13 cellular contexts compared by ENCODE assay signal in genomic region chr12:14399871-14400270, GRCh38. TPM values are rescaled to one million over a fixed set of nuclear protein-coding genes. Genes with fewer than 3 reads are reported as not detected.
DNase-seq lines count a peak whose midpoint lies in the region; ATAC-seq and TF ChIP-seq lines count a peak whose summit lies in the region.
"Had no signal": no experiment of that assay in that cellular context is flagged by ENCODE, and none has a peak within 500 bp of the region (broad histone marks: within the 10 kb centered on the region; RNA-seq: fewer than 3 reads in every experiment).

No MANE protein-coding gene starts in this region.

- no peak for TF ChIP-seq EP300 in ovary (IDR thresholded peaks at IDR 0.05)

- H3K36me3 Mint-ChIP-seq in CD8-positive, alpha-beta memory T cell: peaks cover 4 to 27% (median 4%) of the 10 kb centered on the region in 3 donors
- H3K36me3 Mint-ChIP-seq in activated naive CD8-positive, alpha-beta T cell treated with anti-CD3 and anti-CD28 coated beads, Interleukin-2, amount 50 U/mL, for 24 hours (ENCODE audit: low read depth): peaks cover 42% of the 10 kb centered on the region
- H3K36me3 Mint-ChIP-seq in naive B cell: peaks cover 22 to 48% of the 10 kb centered on the region in 2 donors

- ATAC-seq in activated naive CD8-positive, alpha-beta T cell treated with anti-CD3 and anti-CD28 coated beads, Interleukin-2, amount 50 U/mL, for 24 hours: peak; percentile 59
- no peak for ATAC-seq in naive B cell (ENCODE audit: low read depth in 2 of 2)
- ATAC-seq in HG03432 (IDR thresholded peaks at IDR 0.05; ENCODE audit: unreplicated experiment): no peak

- no peak for TF ChIP-seq CTCF in ovary (IDR thresholded peaks at IDR 0.05)

- POLR2A ChIA-PET in CD8-positive, alpha-beta memory T cell (lab: Charles Lee): interaction anchor here (0.6 to 1.4 kb wide), 3 partner anchors 12 to 34 kb away, joined by 3 to 7 read pairs (median 3); partner anchors contain the start of gene ATF7IP

- H3K4me3 Mint-ChIP-seq in CD8-positive, alpha-beta memory T cell: peak overlapping the region; percentile 69 to 86 (median 77)
- peak overlapping the region; percentile 77 for H3K4me3 Mint-ChIP-seq in activated naive CD8-positive, alpha-beta T cell treated with anti-CD3 and anti-CD28 coated beads, Interleukin-2, amount 50 U/mL, for 24 hours
- peak overlapping the region in 5 of 8 donors; percentile 8 to 45 (median 34) for H3K4me3 Mint-ChIP-seq in naive B cell

- no peak overlapping the region for H3K4me3 ChIP-seq in CD8-positive, alpha-beta memory T cell (ENCODE audit: low read length)
- H3K4me3 ChIP-seq in ovary: no peak overlapping the region
- H3K4me3 ChIP-seq: vagina had no signal

- H3K27me3 ChIP-seq in CD8-positive, alpha-beta memory T cell (ENCODE audit: insufficient read depth, low read length, poor library complexity, severe bottlenecking): no peaks in the 10 kb centered on the region
- no peaks in the 10 kb centered on the region for H3K27me3 ChIP-seq in ovary
- H3K27me3 ChIP-seq: vagina had no signal

- no peaks in the 10 kb centered on the region for H3K36me3 ChIP-seq in CD8-positive, alpha-beta memory T cell (ENCODE audit: insufficient read depth, low read length)
- H3K36me3 ChIP-seq in ovary: no peaks in the 10 kb centered on the region
- H3K36me3 ChIP-seq: vagina had no signal

- intact Hi-C loops in ovary (cut with DNase I): loop anchor here in 1 of 4 donors (10.0 kb wide), 1 partner anchor 375 kb away; a partner anchor contains a TSS

- peaks cover 96% of the 10 kb centered on the region for H3K4me1 ChIP-seq in CD8-positive, alpha-beta memory T cell (ENCODE audit: insufficient read depth, low read length)
- peaks cover 2% of the 10 kb centered on the region for H3K4me1 ChIP-seq in ovary (ENCODE audit: insufficient read depth)

- no peak for TF ChIP-seq POLR2A in ovary (IDR thresholded peaks at IDR 0.05)

- H3K9me3 ChIP-seq in CD8-positive, alpha-beta memory T cell (ENCODE audit: low read length): no peaks in the 10 kb centered on the region
- no peaks in the 10 kb centered on the region for H3K9me3 ChIP-seq in ovary
- H3K9me3 ChIP-seq: vagina had no signal

- CTCF ChIA-PET in CD8-positive, alpha-beta memory T cell (lab: Charles Lee): interaction anchor here (1.0 to 2.1 kb wide), 3 partner anchors 14 to 34 kb away, joined by 3 to 12 read pairs (median 5); partner anchors contain the start of gene ATF7IP

- peak overlapping the region; percentile 87 to 98 (median 93) for H3K27ac Mint-ChIP-seq in CD8-positive, alpha-beta memory T cell
- H3K27ac Mint-ChIP-seq in activated naive CD8-positive, alpha-beta T cell treated with anti-CD3 and anti-CD28 coated beads, Interleukin-2, amount 50 U/mL, for 24 hours: peak overlapping the region; percentile 85
- peak overlapping the region in 4 of 6 donors; percentile 67 to 87 (median 77) for H3K27ac Mint-ChIP-seq in naive B cell

- H3K4me1 Mint-ChIP-seq in CD8-positive, alpha-beta memory T cell: peaks cover 86 to 98% (median 96%) of the 10 kb centered on the region in 3 donors
- peaks cover 96% of the 10 kb centered on the region for H3K4me1 Mint-ChIP-seq in activated naive CD8-positive, alpha-beta T cell treated with anti-CD3 and anti-CD28 coated beads, Interleukin-2, amount 50 U/mL, for 24 hours
- peaks cover 50 to 80% (median 75%) of the 10 kb centered on the region in 3 donors for H3K4me1 Mint-ChIP-seq in naive B cell

- H3K9me3 Mint-ChIP-seq in CD8-positive, alpha-beta memory T cell: peaks cover 0 to 2% (median 0%) of the 10 kb centered on the region in 5 donors
- H3K9me3 Mint-ChIP-seq in activated naive CD8-positive, alpha-beta T cell treated with anti-CD3 and anti-CD28 coated beads, Interleukin-2, amount 50 U/mL, for 24 hours: peaks cover 9% of the 10 kb centered on the region
- peaks cover 0 to 36% (median 12%) of the 10 kb centered on the region in 7 donors for H3K9me3 Mint-ChIP-seq in naive B cell

- no peaks in the 10 kb centered on the region for H3K27me3 Mint-ChIP-seq in CD8-positive, alpha-beta memory T cell
- H3K27me3 Mint-ChIP-seq in activated naive CD8-positive, alpha-beta T cell treated with anti-CD3 and anti-CD28 coated beads, Interleukin-2, amount 50 U/mL, for 24 hours: no peaks in the 10 kb centered on the region
- H3K27me3 Mint-ChIP-seq in naive B cell: no peaks in the 10 kb centered on the region

- WGBS in ovary, 3 donors: 90 to 98% (median 96%) methylated on average over 3 of the region's 3 CpGs

- no peak for DNase-seq in CD8-positive, alpha-beta memory T cell
- peak; percentile 45 for DNase-seq in HT1080 (ENCODE audit: low read depth)
- DNase-seq in activated naive CD8-positive, alpha-beta T cell treated with anti-CD3 and anti-CD28 coated beads, Interleukin-2, amount 50 U/mL, for 24 hours: no peak
- DNase-seq in naive B cell: no peak
- DNase-seq in ovary: no peak
- DNase-seq in NCI-H2029 treated with DMSO at 0.1 percent for 48 hours (lab: John Stamatoyannopoulos, UW): no peak
- DNase-seq in germinal center (ENCODE audit: low spot score): no peak
- DNase-seq: DND-41, KG1, NCI-H524, T-helper 9 cell had no signal

- no peak overlapping the region for H3K27ac ChIP-seq in CD8-positive, alpha-beta memory T cell (ENCODE audit: low read depth, low read length)
- H3K27ac ChIP-seq in ovary: no peak overlapping the region
- H3K27ac ChIP-seq: vagina had no signal

RNA-seq across cellular contexts. Expression of gene ATF7IP, which starts 34.4 kb away (rescaled TPM):
- total RNA-seq in CD8-positive, alpha-beta memory T cell: 10 to 100 TPM; 84.4 to 94.4 TPM
- 80.6 TPM for polyA plus RNA-seq in CD8-positive, alpha-beta memory T cell
- 9.7 and 13.3 TPM in 2 replicates for total RNA-seq in HT1080 (2014; rRNA removed; shearing (Covaris generic))
- polyA plus RNA-seq in HT1080 (2015; cell fraction: cytosol; rRNA removed): 7.0 and 9.2 TPM in 2 replicates
- polyA plus RNA-seq in HT1080 (2015; cell fraction: nucleus; rRNA removed): 19.5 and 23.0 TPM in 2 replicates
- polyA plus RNA-seq in naive B cell (ENCODE audit: low read depth in 6 of 6) (100 to 1,000 TPM; 192 to 410 (median 247) TPM), ovary (10 to 100 TPM; 12.4 to 30.7 TPM)
- 10 to 100 TPM; 34.8 to 91.5 (median 78.4) TPM for total RNA-seq in ovary
